Comparison of ENCODE assay signal across 26 cellular contexts in genomic region chr11:122089111-122089510, GRCh38. TPM values are rescaled to one million over a fixed set of nuclear protein-coding genes. Genes with fewer than 3 reads are reported as not detected.
DNase-seq lines count a peak whose midpoint lies in the region; ATAC-seq and TF ChIP-seq lines count a peak whose summit lies in the region.
"Had no signal": no experiment of that assay in that cellular context is flagged by ENCODE, and none has a peak within 500 bp of the region (broad histone marks: within the 10 kb centered on the region; RNA-seq: fewer than 3 reads in every experiment).

No MANE protein-coding gene starts in this region.

- H3K36me3 ChIP-seq in ascending aorta: peaks cover 16 to 27% of the 10 kb centered on the region in 2 donors
- H3K36me3 ChIP-seq in gastrocnemius medialis: peaks cover 0 to 10% of the 10 kb centered on the region in 2 donors
- peaks cover 35% of the 10 kb centered on the region for H3K36me3 ChIP-seq in A673 (ENCODE audit: insufficient read depth, low read length, poor library complexity, severe bottlenecking)
- H3K36me3 ChIP-seq: BLaER1, prostate gland, transverse colon had no signal

- POLR2A ChIA-PET in A673 (lab: Charles Lee; ENCODE audit: low non-redundant PET): no interaction called here
- POLR2A ChIA-PET in GM10248 (lab: Yijun Ruan, JAX): no interaction called here

- in situ Hi-C loops in Caki2 (cut with HindIII; ENCODE audit: low pct_unique_long_range_greater_than_20kb, low sequenced_read_pairs) (no loop called here), gastrocnemius medialis (cut with MboI; ENCODE audit: low sequenced_read_pairs in 4 of 4) (no loop called here)

- peak overlapping the region; percentile 66 to 71 for H3K27ac ChIP-seq in ascending aorta
- H3K27ac ChIP-seq in gastrocnemius medialis: peak overlapping the region in 2 of 4 donors; percentile 28 to 45
- no peak overlapping the region for H3K27ac ChIP-seq in A673 (ENCODE audit: low read depth, low read length, poor library complexity, severe bottlenecking)
- H3K27ac ChIP-seq: A549, BLaER1, prostate gland had no signal

- TF ChIP-seq CTCF in ascending aorta (IDR thresholded peaks at IDR 0.05) (no peak), gastrocnemius medialis (IDR thresholded peaks at IDR 0.05 in 4 of 5, conservative IDR thresholded peaks at IDR 0.05 in 1 of 5) (no peak), A673 (conservative IDR thresholded peaks at IDR 0.05; ENCODE audit: low read depth, low read length) (no peak), GM10248 (IDR thresholded peaks at IDR 0.05; ENCODE audit: control extremely low read depth, extremely low read depth, low read depth, missing control alignments) (no peak)

- H3K4me3 ChIP-seq in ascending aorta: no peak overlapping the region
- H3K4me3 ChIP-seq in gastrocnemius medialis: no peak overlapping the region
- H3K4me3 ChIP-seq in A673 (ENCODE audit: low read depth, low read length, poor library complexity, severe bottlenecking): no peak overlapping the region
- H3K4me3 ChIP-seq: A549, BLaER1, prostate gland, transverse colon had no signal

- H3K4me1 ChIP-seq in ascending aorta: peaks cover 12 to 34% of the 10 kb centered on the region in 2 donors
- peaks cover 12 to 20% of the 10 kb centered on the region in 2 donors for H3K4me1 ChIP-seq in gastrocnemius medialis
- peaks cover 16% of the 10 kb centered on the region for H3K4me1 ChIP-seq in A673 (ENCODE audit: insufficient read depth, low read length, poor library complexity, severe bottlenecking)
- H3K4me1 ChIP-seq: A549, BLaER1, prostate gland had no signal

- CTCF ChIA-PET in A673 (lab: Charles Lee): no interaction called here
- CTCF ChIA-PET in GM10248 (lab: Yijun Ruan, JAX): interaction anchor here (0.9 to 1.7 kb wide), 2 partner anchors 15 kb away, joined by 3 to 4 read pairs; no protein-coding TSS in a partner anchor

- H3K9me3 ChIP-seq in ascending aorta (no peaks in the 10 kb centered on the region), gastrocnemius medialis (no peaks in the 10 kb centered on the region), A673 (ENCODE audit: low read depth, low read length, poor library complexity, severe bottlenecking) (no peaks in the 10 kb centered on the region)
- H3K9me3 ChIP-seq: A549, BLaER1, prostate gland, SK-N-SH, transverse colon had no signal

- intact Hi-C loops in ascending aorta (cut with DNase I): loop anchor here (5.0 kb wide), 1 partner anchor 42 kb away; no protein-coding TSS in a partner anchor
- intact Hi-C loops in gastrocnemius medialis (cut with DNase I; ENCODE audit: low total_unique reads): no loop called here
- intact Hi-C loops in A673 (cut with micrococcal nuclease; ENCODE audit: unreplicated experiment): no loop called here

- DNase-seq in Caki2 (ENCODE audit: low read depth) (peak; percentile 54), ascending aorta (ENCODE audit: low spot score in 2 of 2) (no peak), glomerular visceral epithelial cell (ENCODE audit: extremely low spot score) (peak; percentile 12), gastrocnemius medialis (no peak), A673 (ENCODE audit: low spot score) (no peak), GM10248 (ENCODE audit: extremely low spot score) (no peak), NCI-H187 (lab: John Stamatoyannopoulos, UW) (no peak)
- DNase-seq: activated CD4-positive, alpha-beta T cell treated with anti-CD3 and anti-CD28 coated beads, Interleukin-2, amount 50 U/mL, for 48 hours; activated CD8-positive, alpha-beta memory T cell treated with anti-CD3 and anti-CD28 coated beads, Interleukin-2, amount 50 U/mL, for 48 hours; aorta; DMS79 treated with DMSO at 0.1 percent for 48 hours; KG1; left cardiac atrium; MM.1S; NCI-H1417 treated with DMSO at 0.1 percent for 48 hours; NCI-H446; NCI-H82; SK-N-SH; transverse colon had no signal

- TF ChIP-seq POLR2A in gastrocnemius medialis (IDR thresholded peaks at IDR 0.05): no peak

- ATAC-seq in gastrocnemius medialis: peak; percentile 26 to 35
- no peak for ATAC-seq in GM21528 (IDR thresholded peaks at IDR 0.05; ENCODE audit: low FRiP score, unreplicated experiment)
- ATAC-seq: A549; activated CD4-positive, CD25-positive, alpha-beta regulatory T cell treated with anti-CD3 and anti-CD28 coated beads, Interleukin-2, amount 50 U/mL, for 24 hours; activated naive CD4-positive, alpha-beta T cell treated with anti-CD3 and anti-CD28 coated beads, Interleukin-2, amount 50 U/mL, for 72 hours; activated T-helper 17 cell treated with anti-CD3 and anti-CD28 coated beads, Interleukin-2, amount 50 U/mL, for 72 hours had no signal

- H3K27me3 ChIP-seq in ascending aorta: no peaks in the 10 kb centered on the region
- no peaks in the 10 kb centered on the region for H3K27me3 ChIP-seq in gastrocnemius medialis
- no peaks in the 10 kb centered on the region for H3K27me3 ChIP-seq in A673 (replicated peaks; ENCODE audit: insufficient read depth, low read depth, low read length, poor library complexity)
- H3K27me3 ChIP-seq: BLaER1, transverse colon had no signal

- BruUV-seq in A673 (replicated peaks; lab: Mats Ljungman, UMichigan): no TSS peak

RNA-seq across cellular contexts. Expression of gene BLID, which starts 26.9 kb away (rescaled TPM):
- total RNA-seq in Caki2 (2014; rRNA removed; shearing (Covaris generic); ENCODE audit: low replicate concordance): not detected in 2 replicates
- total RNA-seq in ascending aorta: not detected
- under 1 TPM in 1 of 4 donors, not detected in 3; 0.66 TPM for total RNA-seq in gastrocnemius medialis
- 0.82 and 2.2 TPM in 2 replicates for total RNA-seq in A673 (2021)
- total RNA-seq: activated naive CD4-positive, alpha-beta T cell treated with anti-CD3 and anti-CD28 coated beads, Interleukin-2, amount 50 U/mL, for 72 hours; activated T-helper 17 cell treated with anti-CD3 and anti-CD28 coated beads, Interleukin-2, amount 50 U/mL, for 72 hours; transverse colon had no signal

Comparison
In these comparisons a context has a peak if more than half of its experiments do, and no peak if none do; other contexts are left out.
1. DNase-seq: peak in Caki2 (single experiment) and glomerular visceral epithelial cell (single experiment); none in ascending aorta (0 of 2), gastrocnemius medialis (0 of 2), A673 (single experiment), GM10248 (single experiment) and NCI-H187 (0 of 2).